Comparison of ENCODE assay signal across 21 cellular contexts in the genomic region with DNA sequence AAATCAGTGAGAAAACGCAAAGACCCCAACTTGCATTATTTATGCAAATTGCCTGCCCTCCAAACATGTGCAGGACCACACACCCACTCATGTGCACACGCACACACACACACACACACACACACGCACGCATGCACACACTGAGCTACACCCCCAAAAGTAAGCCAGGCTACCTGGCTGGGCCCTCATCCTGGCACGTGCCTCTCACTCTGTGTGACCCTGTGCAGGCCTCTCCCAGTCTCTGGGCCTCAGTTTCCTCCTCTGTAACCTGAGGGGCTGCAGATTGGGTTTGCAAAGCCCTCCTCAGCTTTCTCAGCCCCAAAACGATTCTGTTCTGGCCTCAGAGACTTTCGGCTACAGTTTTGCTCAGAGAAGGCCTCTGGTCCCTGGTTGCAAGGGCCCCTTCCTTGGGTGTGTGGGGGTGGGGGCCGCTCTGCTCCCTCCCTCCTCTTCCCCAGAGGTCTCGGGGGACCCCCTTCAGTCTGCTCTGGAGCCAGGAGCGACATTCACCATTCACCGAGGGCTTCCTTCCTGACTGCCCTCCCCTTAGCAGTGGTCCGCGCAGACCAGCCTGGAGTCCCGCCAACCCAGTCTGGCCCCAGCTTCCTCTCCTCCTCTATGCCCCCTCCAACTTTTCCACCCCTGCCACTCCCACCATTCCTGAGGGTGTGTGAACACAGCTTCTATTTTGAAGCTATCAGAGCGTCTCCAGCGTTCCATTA.
"Had no signal": no experiment of that assay in that cellular context is flagged by ENCODE, and none has a peak within 500 bp of the region (broad histone marks: within the 10 kb centered on the region; RNA-seq: fewer than 3 reads in every experiment).

No MANE protein-coding gene starts in this region.

- H3K9me3 Mint-ChIP-seq: activated CD4-positive, alpha-beta memory T cell treated with anti-CD3 and anti-CD28 coated beads, Interleukin-2, amount 10 ng/mL, durations not matched to agents 7 days and 5 days; brain; memory B cell; naive thymus-derived CD8-positive, alpha-beta T cell; type B pancreatic cell; WTC11 had no signal

- H3K4me3 ChIP-seq: left lung, suprapubic skin had no signal

- ATAC-seq: left lung; naive thymus-derived CD8-positive, alpha-beta T cell; stimulated activated naive CD8-positive, alpha-beta T cell treated with anti-CD3 and anti-CD28 coated beads, Interleukin-15, Interleukin-2, amounts not matched to agents 100 U/mL and 50 U/mL, for 24 hours; WTC11 had no signal

- H3K9me3 ChIP-seq: left lung, suprapubic skin had no signal

- H3K4me1 ChIP-seq: suprapubic skin had no signal

- H3K27ac ChIP-seq: epithelial cell of prostate, left lung, suprapubic skin had no signal

- DNase-seq: activated CD4-positive, alpha-beta memory T cell treated with anti-CD3 and anti-CD28 coated beads, Interleukin-2, amount 10 ng/mL, durations not matched to agents 7 days and 5 days; activated CD4-positive, alpha-beta T cell treated with anti-CD3 and anti-CD28 coated beads for 4 hours; activated CD8-positive, alpha-beta memory T cell treated with anti-CD3 and anti-CD28 coated beads, Interleukin-2, amount 50 U/mL, for 4 hours; activated effector memory CD4-positive, alpha-beta T cell treated with anti-CD3 and anti-CD28 coated beads, Interleukin-2, amount 50 U/mL, for 16 hours; activated T-cell treated with anti-CD3 and anti-CD28 coated beads, Interleukin-2, amount 50 U/mL, for 48 hours; effector memory CD4-positive, alpha-beta T cell; islet precursor cell; left lung; retina; small intestine; stimulated activated CD4-positive, alpha-beta T cell treated with anti-CD3 and anti-CD28 coated beads, Interleukin-4, amount 100 ng/mL, for 24 hours; stimulated activated naive CD8-positive, alpha-beta T cell treated with anti-CD3 and anti-CD28 coated beads, Interleukin-15, Interleukin-2, amounts not matched to agents 100 U/mL and 50 U/mL, for 24 hours; SW 1271 had no signal

- H3K36me3 ChIP-seq: suprapubic skin had no signal

- H3K4me3 Mint-ChIP-seq: activated CD4-positive, alpha-beta memory T cell treated with anti-CD3 and anti-CD28 coated beads, Interleukin-2, amount 10 ng/mL, durations not matched to agents 7 days and 5 days; activated naive CD8-positive, alpha-beta T cell; brain; memory B cell; naive thymus-derived CD8-positive, alpha-beta T cell; type B pancreatic cell; WTC11 had no signal

- H3K27ac Mint-ChIP-seq: activated CD4-positive, alpha-beta memory T cell treated with anti-CD3 and anti-CD28 coated beads, Interleukin-2, amount 10 ng/mL, durations not matched to agents 7 days and 5 days; activated naive CD8-positive, alpha-beta T cell; brain; memory B cell; type B pancreatic cell; WTC11 had no signal

- H3K36me3 Mint-ChIP-seq: brain, type B pancreatic cell, WTC11 had no signal

- H3K27me3 Mint-ChIP-seq: activated naive CD8-positive, alpha-beta T cell; memory B cell had no signal
